7 cellular contexts compared by ENCODE assay signal in genomic region chr17:16856171-16856570, GRCh38.
DNase-seq lines count a peak whose midpoint lies in the region; TF ChIP-seq lines count a peak whose summit lies in the region.
"Not testable (repeated sequence)": the region's sequence is repeated elsewhere in the genome, so short reads cannot be mapped to it uniquely, and the experiment has no call there.

No MANE protein-coding gene starts in this region.

- H3K56ac ChIP-seq in mesendoderm (ENCODE audit: low read length), result peak overlapping the region; percentile 15

- not testable (repeated sequence) for H3K14ac ChIP-seq in neuronal stem cell (ENCODE audit: low read length)
- H3K14ac ChIP-seq in trophoblast cell (ENCODE audit: low read length), result peak overlapping the region; percentile 20

- peak overlapping the region; percentile 34 for H3K4me3 Mint-ChIP-seq in glutamatergic neuron (ENCODE audit: unreplicated experiment)
- H3K4me3 Mint-ChIP-seq in type B pancreatic cell, result not testable (repeated sequence)

- H4K5ac ChIP-seq in mesendoderm (ENCODE audit: low read length), result not testable (repeated sequence)

- H2BK5ac ChIP-seq in mesendoderm (ENCODE audit: low read length); neuronal stem cell (ENCODE audit: low read length); trophoblast cell (ENCODE audit: low read depth, low read length, poor library complexity): not testable (repeated sequence)

- not testable (repeated sequence) for H3K4me3 ChIP-seq in mesendoderm (ENCODE audit: low read length); neuronal stem cell (ENCODE audit: low read length in 2 of 2); trophoblast cell (ENCODE audit: low read depth, low read length)

- not testable (repeated sequence) for H4K91ac ChIP-seq in neuronal stem cell (ENCODE audit: low read depth, low read length, poor library complexity)
- H4K91ac ChIP-seq in trophoblast cell (ENCODE audit: low read depth, low read length), result peak overlapping the region; percentile 26

- not testable (repeated sequence) for H3K4me1 Mint-ChIP-seq in glutamatergic neuron (ENCODE audit: low read depth, unreplicated experiment); type B pancreatic cell (ENCODE audit: unreplicated experiment)

- not testable (repeated sequence) for H3K36me3 ChIP-seq in mesendoderm (ENCODE audit: control insufficient read depth, insufficient read depth, low read length); neuronal stem cell (replicated peaks in 1 of 2; ENCODE audit: control insufficient read depth in 2 of 2, insufficient read depth in 2 of 2, low read length in 2 of 2); trophoblast cell (ENCODE audit: control insufficient read depth in 1 of 2, insufficient read depth in 2 of 2, low read length in 2 of 2)

- H3K36me3 Mint-ChIP-seq in glutamatergic neuron (ENCODE audit: unreplicated experiment); type B pancreatic cell: not testable (repeated sequence)

- TF ChIP-seq CTCF in glutamatergic neuron (IDR thresholded peaks at IDR 0.05; ENCODE audit: partially characterized antibody, unreplicated experiment); type B pancreatic cell (conservative IDR thresholded peaks at IDR 0.05): not testable (repeated sequence)

- not testable (repeated sequence) for H3K27me3 Mint-ChIP-seq in glutamatergic neuron (ENCODE audit: unreplicated experiment); type B pancreatic cell

- H3K18ac ChIP-seq in mesendoderm (ENCODE audit: low read length); trophoblast cell (ENCODE audit: low read length): not testable (repeated sequence)
- H3K18ac ChIP-seq in neuronal stem cell (ENCODE audit: low read length), result peak overlapping the region; percentile 48

- H3K79me1 ChIP-seq in mesendoderm (ENCODE audit: low read length); neuronal stem cell (ENCODE audit: low read depth, low read length); trophoblast cell (ENCODE audit: low read length): not testable (repeated sequence)

- not testable (repeated sequence) for H2BK12ac ChIP-seq in neuronal stem cell (ENCODE audit: low read length)
- H2BK12ac ChIP-seq in trophoblast cell (ENCODE audit: low read length), result peak overlapping the region; percentile 18

- H3K9me3 Mint-ChIP-seq in glutamatergic neuron (ENCODE audit: unreplicated experiment); type B pancreatic cell: not testable (repeated sequence)

- H3K9me3 ChIP-seq in neuronal stem cell (replicated peaks in 1 of 2; ENCODE audit: control insufficient read depth in 2 of 2, insufficient read depth in 1 of 2, low read depth in 1 of 2, low read length in 2 of 2); trophoblast cell (ENCODE audit: insufficient read depth, low read depth, low read length): not testable (repeated sequence)

- not testable (repeated sequence) for H3K4ac ChIP-seq in mesendoderm (ENCODE audit: low read depth, low read length); neuronal stem cell (ENCODE audit: low read length); trophoblast cell (ENCODE audit: low read depth, low read length)

- not testable (repeated sequence) for H2BK15ac ChIP-seq in mesendoderm (replicated peaks; ENCODE audit: low read depth); neuronal stem cell (ENCODE audit: low read length)

- H3K9ac ChIP-seq in mesendoderm (ENCODE audit: low read length); neuronal stem cell (ENCODE audit: low read depth, low read length, poor library complexity); trophoblast cell (ENCODE audit: low read length): not testable (repeated sequence)

- not testable (repeated sequence) for H3K4me1 ChIP-seq in mesendoderm (ENCODE audit: control insufficient read depth, low read depth, low read length); neuronal stem cell (ENCODE audit: control insufficient read depth in 2 of 2, insufficient read depth in 1 of 2, low read depth in 1 of 2, low read length in 2 of 2); trophoblast cell (ENCODE audit: control insufficient read depth in 1 of 2, insufficient read depth in 2 of 2, low read length in 2 of 2)

- H3K27ac Mint-ChIP-seq in glutamatergic neuron (ENCODE audit: unreplicated experiment) (peak overlapping the region; percentile 77), type B pancreatic cell (peak overlapping the region; percentile 39)

- H3K27ac ChIP-seq in mesendoderm (ENCODE audit: low read depth, low read length); neuronal stem cell (replicated peaks; ENCODE audit: low read length); trophoblast cell (ENCODE audit: low read depth, low read length): not testable (repeated sequence)

- H4K8ac ChIP-seq in mesendoderm (ENCODE audit: low read depth, low read length), result not testable (repeated sequence)
- H4K8ac ChIP-seq in neuronal stem cell (ENCODE audit: low read depth, low read length), result peak overlapping the region; percentile 43
- peak overlapping the region; percentile 9 for H4K8ac ChIP-seq in trophoblast cell (ENCODE audit: low read depth, low read length)

- H4K12ac ChIP-seq in trophoblast cell (ENCODE audit: low read depth, low read length), result not testable (repeated sequence)

- H2AFZ ChIP-seq in neuronal stem cell (ENCODE audit: low read length); trophoblast cell (ENCODE audit: insufficient read depth, low read length, poor library complexity): not testable (repeated sequence)

- no CpG with 5 or more reads among the region's 12 CpGs for WGBS in mesendoderm (ENCODE audit: extremely low coverage, insufficient coverage, low lambda C conversion rate)
- no CpG with 5 or more reads among the region's 12 CpGs for WGBS in neuronal stem cell (ENCODE audit: extremely low coverage in 2 of 2, insufficient read length in 2 of 2, insufficient replicate concordance in 1 of 2), 2 donors
- WGBS in trophoblast cell (ENCODE audit: extremely low coverage, insufficient coverage, insufficient read length), result no CpG with 5 or more reads among the region's 12 CpGs

- not testable (repeated sequence) for H2AK5ac ChIP-seq in mesendoderm (ENCODE audit: low read length); neuronal stem cell (ENCODE audit: low read depth, low read length); trophoblast cell (ENCODE audit: low read length)

- DNase-seq in NCI-H146 (lab: John Stamatoyannopoulos, UW), result peak; percentile 83
- peak; percentile 37 for DNase-seq in NCI-H69 (lab: John Stamatoyannopoulos, UW)
- peak; percentile 41 for DNase-seq in glutamatergic neuron
- not testable (repeated sequence) for DNase-seq in mesendoderm; neuronal stem cell (ENCODE audit: low spot score); trophoblast cell; type B pancreatic cell (ENCODE audit: extremely low spot score, unreplicated experiment)

- H3K27me3 ChIP-seq in mesendoderm (ENCODE audit: insufficient read depth, low read length, poor library complexity); neuronal stem cell (ENCODE audit: control insufficient read depth in 3 of 3, insufficient read depth in 3 of 3, low read depth in 1 of 3, low read length in 3 of 3); trophoblast cell (ENCODE audit: insufficient read depth, low read length): not testable (repeated sequence)

- H3K79me2 ChIP-seq in mesendoderm (ENCODE audit: control insufficient read depth, insufficient read depth, low read length); trophoblast cell (ENCODE audit: control insufficient read depth, insufficient read depth, low read length, poor library complexity): not testable (repeated sequence)

- H3K23ac ChIP-seq in mesendoderm (ENCODE audit: low read length); neuronal stem cell (ENCODE audit: low read depth, low read length, poor library complexity); trophoblast cell (ENCODE audit: low read length): not testable (repeated sequence)

- H2BK120ac ChIP-seq in mesendoderm (ENCODE audit: low read depth, low read length); neuronal stem cell (ENCODE audit: low read depth, low read length); trophoblast cell (ENCODE audit: insufficient read depth, low read length, poor library complexity): not testable (repeated sequence)

- H3K4me2 ChIP-seq in mesendoderm (ENCODE audit: low read length); neuronal stem cell (ENCODE audit: insufficient read depth, low read length, poor library complexity, severe bottlenecking); trophoblast cell (ENCODE audit: low read length): not testable (repeated sequence)
